8 cellular contexts compared by ENCODE assay signal in genomic region chr7:6636741-6637543, GRCh38. TPM values are rescaled to one million over a fixed set of nuclear protein-coding genes. Genes with fewer than 3 reads are reported as not detected.
A peak's percentile ranks its signal among the peaks of the same experiment; 100 is the strongest.
DNase-seq lines count a peak whose midpoint lies in the region; ATAC-seq and TF ChIP-seq lines count a peak whose summit lies in the region.

ZNF316 (plus strand) TSS chr7:6637318; CDS start chr7:6642410, 5,092 bp downstream.

- no peaks in the 10 kb centered on the region for H3K27me3 ChIP-seq in ovary
- H3K27me3 ChIP-seq in tibial nerve: no peaks in the 10 kb centered on the region

- ATAC-seq in GM18868 (IDR thresholded peaks at IDR 0.05; ENCODE audit: unreplicated experiment) (peak; percentile 80), HG03103 (IDR thresholded peaks at IDR 0.05; ENCODE audit: low read depth, unreplicated experiment) (peak; percentile 53)

- H3K9me3 ChIP-seq in ovary (no peaks in the 10 kb centered on the region), tibial nerve (no peaks in the 10 kb centered on the region)

- peak within 1 kb of the TSS; percentile 87 for H3K27ac Mint-ChIP-seq in activated naive CD4-positive, alpha-beta T cell treated with anti-CD3 and anti-CD28 coated beads, Interleukin-2, amount 10 ng/mL, durations not matched to agents 7 days and 5 days

- peaks cover 9% of the 10 kb centered on the region for H3K4me1 ChIP-seq in ovary (ENCODE audit: insufficient read depth)
- H3K4me1 ChIP-seq in tibial nerve: peaks cover 0 to 46% (median 16%) of the 10 kb centered on the region in 4 donors

- H3K4me3 ChIP-seq in ovary (peak within 1 kb of the TSS; percentile 97), tibial nerve (peak within 1 kb of the TSS; percentile 90 to 99 (median 96))

- DNase-seq in AG09319 (ENCODE audit: extremely low read depth, low read depth): peak; percentile 25
- DNase-seq in activated naive CD4-positive, alpha-beta T cell treated with anti-CD3 and anti-CD28 coated beads, Interleukin-2, amount 10 ng/mL, durations not matched to agents 7 days and 5 days: peak; percentile 72
- DNase-seq in head of caudate nucleus: peak in 41 of 42 donors; percentile 20 to 87 (median 72)
- DNase-seq in ovary: peak; percentile 59 to 80 (median 78)
- peak in 1 of 2 donors; percentile 17 for DNase-seq in tibial nerve (ENCODE audit: low spot score in 2 of 2)

- peaks cover 9% of the 10 kb centered on the region for H3K27me3 Mint-ChIP-seq in activated naive CD4-positive, alpha-beta T cell treated with anti-CD3 and anti-CD28 coated beads, Interleukin-2, amount 10 ng/mL, durations not matched to agents 7 days and 5 days

- peaks cover 29% of the 10 kb centered on the region for H3K4me1 Mint-ChIP-seq in activated naive CD4-positive, alpha-beta T cell treated with anti-CD3 and anti-CD28 coated beads, Interleukin-2, amount 10 ng/mL, durations not matched to agents 7 days and 5 days

- TF ChIP-seq CTCF in AG09319 (IDR thresholded peaks at IDR 0.05; ENCODE audit: low read depth, low read length) (no peak), ovary (IDR thresholded peaks at IDR 0.05) (no peak), tibial nerve (IDR thresholded peaks at IDR 0.05) (no peak)

- peak within 1 kb of the TSS; percentile 82 for H3K4me3 Mint-ChIP-seq in activated naive CD4-positive, alpha-beta T cell treated with anti-CD3 and anti-CD28 coated beads, Interleukin-2, amount 10 ng/mL, durations not matched to agents 7 days and 5 days

- no peaks in the 10 kb centered on the region for H3K36me3 ChIP-seq in ovary
- H3K36me3 ChIP-seq in tibial nerve: peaks cover 0 to 28% (median 0%) of the 10 kb centered on the region in 3 donors

- TF ChIP-seq EP300 in ovary (IDR thresholded peaks at IDR 0.05) (no peak), tibial nerve (IDR thresholded peaks at IDR 0.05) (peak in 1 of 2 donors; percentile 46)

- CTCF ChIA-PET in activated naive CD4-positive, alpha-beta T cell treated with anti-CD3 and anti-CD28 coated beads, Interleukin-2, amount 10 ng/mL, durations not matched to agents 7 days and 5 days (lab: Charles Lee): no interaction called here

- 0 to 1% (median 1%) methylated on average over 28 to 104 of the region's 104 CpGs for WGBS in ovary, 3 donors
- WGBS in tibial nerve, 2 donors: 1 to 3% methylated on average over 18 to 48 of the region's 104 CpGs

- intact Hi-C loops in head of caudate nucleus (cut with DNase I): loop anchor here (5.0 kb wide), 1 partner anchor 45 kb away; the partner anchor contains the start of gene INTS15
- intact Hi-C loops in ovary (cut with DNase I): no loop called here

- H3K36me3 Mint-ChIP-seq in activated naive CD4-positive, alpha-beta T cell treated with anti-CD3 and anti-CD28 coated beads, Interleukin-2, amount 10 ng/mL, durations not matched to agents 7 days and 5 days: peaks cover 27% of the 10 kb centered on the region

- H3K27ac ChIP-seq in ovary (peak within 1 kb of the TSS; percentile 57 to 86), tibial nerve (peak within 1 kb of the TSS; percentile 82 to 94 (median 90))

- peaks cover 5% of the 10 kb centered on the region for H3K9me3 Mint-ChIP-seq in activated naive CD4-positive, alpha-beta T cell treated with anti-CD3 and anti-CD28 coated beads, Interleukin-2, amount 10 ng/mL, durations not matched to agents 7 days and 5 days

- TF ChIP-seq POLR2A in Raji (IDR thresholded peaks at IDR 0.05; ENCODE audit: insufficient read depth, low read depth, low read length) (peak; percentile 60), ovary (IDR thresholded peaks at IDR 0.05) (peak; percentile 46), tibial nerve (IDR thresholded peaks at IDR 0.05) (peak; percentile 30 to 47)

RNA-seq across cellular contexts. Expression of gene ZNF316, which starts in this region (rescaled TPM):
- total RNA-seq in ovary: 10 to 100 TPM; 14.5 to 36.4 (median 28.4) TPM
- 10 to 100 TPM; 11.5 to 17.6 TPM for polyA plus RNA-seq in ovary
- 10 to 100 TPM; 32.1 to 77.7 (median 36.2) TPM for total RNA-seq in tibial nerve
